10 cellular contexts compared by ENCODE assay signal in genomic region chr17:1997587-1998425, GRCh38. TPM values are rescaled to one million over a fixed set of nuclear protein-coding genes. Genes with fewer than 3 reads are reported as not detected.
DNase-seq lines count a peak whose midpoint lies in the region; ATAC-seq and TF ChIP-seq lines count a peak whose summit lies in the region.
"Had no signal": no experiment of that assay in that cellular context is flagged by ENCODE, and none has a peak within 500 bp of the region (broad histone marks: within the 10 kb centered on the region; RNA-seq: fewer than 3 reads in every experiment).

No MANE protein-coding gene starts in this region.

- H3K9me3 ChIP-seq in ES-I3 (ENCODE audit: control insufficient read depth, insufficient read depth, low read length) = no peaks in the 10 kb centered on the region
- no peaks in the 10 kb centered on the region for H3K9me3 ChIP-seq in SK-N-MC (ENCODE audit: low read depth, low read length)
- H3K9me3 ChIP-seq in hepatocyte (ENCODE audit: low read depth) = no peaks in the 10 kb centered on the region
- no peaks in the 10 kb centered on the region for H3K9me3 ChIP-seq in sigmoid colon

- DNase-seq in SK-N-MC (ENCODE audit: low read depth, low spot score) = no peak
- peak; percentile 88 for DNase-seq in hepatocyte (ENCODE audit: low spot score)
- DNase-seq in sigmoid colon = no peak
- DNase-seq in activated CD4-positive, CD25-positive, alpha-beta regulatory T cell (lab: John Stamatoyannopoulos, UW) = no peak
- DNase-seq in HK-2 (ENCODE audit: unreplicated experiment) = no peak
- no peak for DNase-seq in medulla oblongata (ENCODE audit: extremely low spot score)
- DNase-seq: erythroblast had no signal

- H3K4me1 ChIP-seq in ES-I3 (ENCODE audit: insufficient read depth, low read length) (peaks cover 19% of the 10 kb centered on the region; the same call in 1 of the 2 replicates), hepatocyte (ENCODE audit: insufficient read depth) (peaks cover 46% of the 10 kb centered on the region), sigmoid colon (peaks cover 0 to 35% (median 29%) of the 10 kb centered on the region in 4 donors)

- TF ChIP-seq CTCF in hepatocyte (IDR thresholded peaks at IDR 0.05; ENCODE audit: poor library complexity) = no peak
- no peak for TF ChIP-seq CTCF in sigmoid colon (IDR thresholded peaks at IDR 0.05)

- H3K36me3 ChIP-seq in ES-I3 (ENCODE audit: insufficient read depth, low read length) (no peaks in the 10 kb centered on the region), SK-N-MC (ENCODE audit: insufficient read depth, low read length) (no peaks in the 10 kb centered on the region), hepatocyte (replicated peaks; ENCODE audit: insufficient read depth, low read depth) (no peaks in the 10 kb centered on the region), sigmoid colon (no peaks in the 10 kb centered on the region)

- H3K4me3 ChIP-seq in SK-N-MC (no peak overlapping the region), hepatocyte (peak overlapping the region; percentile 33), sigmoid colon (peak overlapping the region; percentile 32 to 63 (median 59))
- H3K4me3 ChIP-seq: GM12878 had no signal

- no peaks in the 10 kb centered on the region for H3K27me3 ChIP-seq in hepatocyte
- H3K27me3 ChIP-seq in sigmoid colon = no peaks in the 10 kb centered on the region

- no peaks in the 10 kb centered on the region for H3K9me2 ChIP-seq in hepatocyte (replicated peaks; ENCODE audit: insufficient read depth)

- H2AFZ ChIP-seq in hepatocyte = peak overlapping the region; percentile 76

- peak overlapping the region; percentile 95 for H3K4me2 ChIP-seq in hepatocyte

- H3K9ac ChIP-seq in ES-I3 (ENCODE audit: low read depth, low read length) (peak overlapping the region; percentile 62), SK-N-MC (ENCODE audit: insufficient read length) (no peak overlapping the region)

- WGBS in hepatocyte (ENCODE audit: low lambda C conversion rate, missing lambda C conversion rate) = 10% methylated on average over 21 of the region's 65 CpGs
- WGBS in sigmoid colon, 2 donors = 6 to 14% methylated on average over 65 of the region's 65 CpGs

- ATAC-seq in HG02885 (IDR thresholded peaks at IDR 0.05; ENCODE audit: poor library complexity, unreplicated experiment) = no peak
- ATAC-seq: GM12878 had no signal

- intact Hi-C loops in sigmoid colon (cut with DNase I) = loop anchor here (2.0 kb wide), 1 partner anchor 27 kb away; the partner anchor contains the start of gene RTN4RL1

- no peak for TF ChIP-seq POLR2A in sigmoid colon (IDR thresholded peaks at IDR 0.05)

- H3K27ac ChIP-seq in SK-N-MC (peak overlapping the region; percentile 21; the same call in 1 of the 2 replicates), hepatocyte (peak overlapping the region; percentile 90), sigmoid colon (peak overlapping the region; percentile 73 to 90 (median 82))

- TF ChIP-seq EP300 in sigmoid colon (IDR thresholded peaks at IDR 0.05) = no peak

- no peaks in the 10 kb centered on the region for H3K79me2 ChIP-seq in hepatocyte

- H4K20me1 ChIP-seq in hepatocyte (ENCODE audit: insufficient read depth, poor library complexity, severe bottlenecking) = no peaks in the 10 kb centered on the region

RNA-seq across cellular contexts. Expression of gene RTN4RL1, which starts 27.3 kb away (rescaled TPM):
- total RNA-seq in hepatocyte = 0.48 and 1.4 TPM in 2 replicates
- 0.53 and 0.97 TPM in 2 replicates for polyA plus RNA-seq in hepatocyte
- under 1 TPM; 0.16 to 0.71 (median 0.48) TPM for total RNA-seq in sigmoid colon
- under 1 TPM in 2 of 3 donors, not detected in 1; under 0.01 to 0.69 TPM for polyA plus RNA-seq in sigmoid colon

RNA-seq across cellular contexts. Expression of gene DPH1, which starts 32.1 kb away (rescaled TPM):
- total RNA-seq in hepatocyte (26.2 and 27.8 TPM in 2 replicates), sigmoid colon (10 to 100 TPM; 27.6 to 60.1 (median 38.8) TPM)
- polyA plus RNA-seq in hepatocyte (45.2 and 49.0 TPM in 2 replicates), sigmoid colon (10 to 100 TPM in 2 of 3 donors, 1 to 10 TPM in 1; 7.2 to 26.6 (median 12.0) TPM)

RNA-seq across cellular contexts. Expression of gene OVCA2, which starts 44.0 kb away (rescaled TPM):
- total RNA-seq in hepatocyte (49.2 and 56.4 TPM in 2 replicates), sigmoid colon (10 to 100 TPM; 26.3 to 43.0 (median 32.9) TPM)
- polyA plus RNA-seq in hepatocyte (72.5 and 72.7 TPM in 2 replicates), sigmoid colon (10 to 100 TPM; 61.3 to 66.8 (median 63.3) TPM)

RNA-seq across cellular contexts. Expression of gene HIC1, which starts 57.1 kb away (rescaled TPM):
- 8.8 and 9.4 TPM in 2 replicates for total RNA-seq in hepatocyte
- 8.2 and 10.2 TPM in 2 replicates for polyA plus RNA-seq in hepatocyte
- total RNA-seq in sigmoid colon = 10 to 100 TPM; 10.4 to 44.9 (median 24.8) TPM
- polyA plus RNA-seq in sigmoid colon = 1 to 10 TPM; 1.6 to 5.4 (median 5.1) TPM

Comparison
In these comparisons a context has a peak if more than half of its experiments do, and no peak if none do; other contexts are left out.
1. H3K27ac ChIP-seq: peak in every context shown above with its lines; median percentile 90 in hepatocyte; 82 in sigmoid colon; 21 in SK-N-MC.